In the genomic region with DNA sequence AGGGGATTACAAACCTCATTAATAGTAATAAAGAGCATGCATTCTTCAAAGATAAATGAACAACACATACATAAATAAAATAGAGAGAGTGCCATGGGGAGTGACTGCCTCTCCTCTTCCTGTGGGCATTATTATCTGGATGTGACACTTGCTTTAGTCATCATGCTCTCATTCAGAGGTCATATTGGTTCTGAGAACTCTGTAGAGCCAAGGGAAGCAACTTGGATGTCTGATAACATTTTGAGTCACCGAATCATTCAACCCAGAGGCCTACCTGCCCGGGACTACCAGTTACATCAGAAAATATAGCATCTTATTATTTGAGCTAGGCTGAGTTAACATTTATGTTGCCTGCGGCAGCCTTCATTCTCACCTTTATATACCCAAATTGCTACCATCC, we compare ENCODE assay signal across 22 cellular contexts.
DNase-seq lines count a peak whose midpoint lies in the region; ATAC-seq lines count a peak whose summit lies in the region.
"Had no signal": no experiment of that assay in that cellular context is flagged by ENCODE, and none has a peak within 500 bp of the region (broad histone marks: within the 10 kb centered on the region; RNA-seq: fewer than 3 reads in every experiment).

No MANE protein-coding gene starts in this region.

- H3K9me3 Mint-ChIP-seq in activated T-cell treated with anti-CD3 and anti-CD28 coated beads, Interleukin-2, amount 50 U/mL, for 24 hours, result no peaks in the 10 kb centered on the region
- H3K9me3 Mint-ChIP-seq: T-helper 2 cell treated with Interferon-gamma antibody and Interleukin-4, amounts not matched to agents 5 μg/mL and 100 μg/mL, for 36 hours had no signal

- no peaks in the 10 kb centered on the region for H3K4me1 Mint-ChIP-seq in activated T-cell treated with anti-CD3 and anti-CD28 coated beads, Interleukin-2, amount 50 U/mL, for 24 hours (ENCODE audit: low read depth)
- H3K4me1 Mint-ChIP-seq: activated naive CD4-positive, alpha-beta T cell treated with anti-CD3 and anti-CD28 coated beads, Interleukin-2, amount 10 ng/mL, durations not matched to agents 7 days and 5 days; B cell had no signal

- H3K36me3 Mint-ChIP-seq in activated T-cell treated with anti-CD3 and anti-CD28 coated beads, Interleukin-2, amount 50 U/mL, for 24 hours (ENCODE audit: low read depth), result no peaks in the 10 kb centered on the region
- H3K36me3 Mint-ChIP-seq: activated naive CD4-positive, alpha-beta T cell treated with anti-CD3 and anti-CD28 coated beads, Interleukin-2, amount 10 ng/mL, durations not matched to agents 7 days and 5 days had no signal

- peak; percentile 70 for DNase-seq in HPDE6-E6E7 (ENCODE audit: extremely low spot score)
- peak; percentile 11 for DNase-seq in SW480 (ENCODE audit: low spot score)
- peak; percentile 54 for DNase-seq in epithelial cell of prostate (ENCODE audit: low read depth, low spot score)
- DNase-seq in hypothalamus (lab: John Stamatoyannopoulos, UW), result no peak
- no peak for DNase-seq in activated T-cell treated with anti-CD3 and anti-CD28 coated beads, Interleukin-2, amount 50 U/mL, for 24 hours
- DNase-seq: activated naive CD4-positive, alpha-beta T cell treated with anti-CD3 and anti-CD28 coated beads, Interleukin-2, amount 10 ng/mL, durations not matched to agents 7 days and 5 days; activated T-cell treated with anti-CD3 and anti-CD28 coated beads, Interleukin-2, amount 50 U/mL, for 48 hours; esophagus squamous epithelium; left ventricle myocardium inferior; MV-4-11; NCI-H187; NCI-H82; PC-9; stimulated activated CD4-positive, alpha-beta T cell treated with anti-CD3 and anti-CD28 coated beads, Interleukin-2, amount 100 ng/mL, for 24 hours; stimulated activated naive CD4-positive, alpha-beta T cell; transverse colon had no signal

- H3K4me3 Mint-ChIP-seq in activated T-cell treated with anti-CD3 and anti-CD28 coated beads, Interleukin-2, amount 50 U/mL, for 24 hours, result no peak overlapping the region
- H3K4me3 Mint-ChIP-seq: activated naive CD4-positive, alpha-beta T cell treated with anti-CD3 and anti-CD28 coated beads, Interleukin-2, amount 10 ng/mL, durations not matched to agents 7 days and 5 days; B cell; T-helper 2 cell treated with Interferon-gamma antibody and Interleukin-4, amounts not matched to agents 5 μg/mL and 100 μg/mL, for 36 hours had no signal

- peak overlapping the region; percentile 91 for H3K27ac ChIP-seq in epithelial cell of prostate
- H3K27ac ChIP-seq: esophagus squamous epithelium, left ventricle myocardium inferior, PC-9, SK-N-MC, transverse colon had no signal

- ATAC-seq in GM18907 (IDR thresholded peaks at IDR 0.05; ENCODE audit: unreplicated experiment) (no peak), HG03354 (IDR thresholded peaks at IDR 0.05; ENCODE audit: poor library complexity, severe bottlenecking, unreplicated experiment) (no peak)
- ATAC-seq: activated CD4-positive, CD25-positive, alpha-beta regulatory T cell treated with anti-CD3 and anti-CD28 coated beads, Interleukin-2, amount 50 U/mL, for 24 hours had no signal

- no peak overlapping the region for H3K27ac Mint-ChIP-seq in activated T-cell treated with anti-CD3 and anti-CD28 coated beads, Interleukin-2, amount 50 U/mL, for 24 hours
- H3K27ac Mint-ChIP-seq: activated naive CD4-positive, alpha-beta T cell treated with anti-CD3 and anti-CD28 coated beads, Interleukin-2, amount 10 ng/mL, durations not matched to agents 7 days and 5 days; B cell; T-helper 2 cell treated with Interferon-gamma antibody and Interleukin-4, amounts not matched to agents 5 μg/mL and 100 μg/mL, for 36 hours had no signal

- no peaks in the 10 kb centered on the region for H3K27me3 Mint-ChIP-seq in activated T-cell treated with anti-CD3 and anti-CD28 coated beads, Interleukin-2, amount 50 U/mL, for 24 hours
- H3K27me3 Mint-ChIP-seq: activated naive CD4-positive, alpha-beta T cell treated with anti-CD3 and anti-CD28 coated beads, Interleukin-2, amount 10 ng/mL, durations not matched to agents 7 days and 5 days had no signal

Comparison
In these comparisons a context has a peak if more than half of its experiments do, and no peak if none do; other contexts are left out.
1. DNase-seq: peak in HPDE6-E6E7 (single experiment), SW480 (single experiment) and epithelial cell of prostate (single experiment); none in hypothalamus (0 of 51) and activated T-cell treated with anti-CD3 and anti-CD28 coated beads, Interleukin-2, amount 50 U/mL, for 24 hours (single experiment).